ENCODE assay signal across 11 cellular contexts in the genomic region with DNA sequence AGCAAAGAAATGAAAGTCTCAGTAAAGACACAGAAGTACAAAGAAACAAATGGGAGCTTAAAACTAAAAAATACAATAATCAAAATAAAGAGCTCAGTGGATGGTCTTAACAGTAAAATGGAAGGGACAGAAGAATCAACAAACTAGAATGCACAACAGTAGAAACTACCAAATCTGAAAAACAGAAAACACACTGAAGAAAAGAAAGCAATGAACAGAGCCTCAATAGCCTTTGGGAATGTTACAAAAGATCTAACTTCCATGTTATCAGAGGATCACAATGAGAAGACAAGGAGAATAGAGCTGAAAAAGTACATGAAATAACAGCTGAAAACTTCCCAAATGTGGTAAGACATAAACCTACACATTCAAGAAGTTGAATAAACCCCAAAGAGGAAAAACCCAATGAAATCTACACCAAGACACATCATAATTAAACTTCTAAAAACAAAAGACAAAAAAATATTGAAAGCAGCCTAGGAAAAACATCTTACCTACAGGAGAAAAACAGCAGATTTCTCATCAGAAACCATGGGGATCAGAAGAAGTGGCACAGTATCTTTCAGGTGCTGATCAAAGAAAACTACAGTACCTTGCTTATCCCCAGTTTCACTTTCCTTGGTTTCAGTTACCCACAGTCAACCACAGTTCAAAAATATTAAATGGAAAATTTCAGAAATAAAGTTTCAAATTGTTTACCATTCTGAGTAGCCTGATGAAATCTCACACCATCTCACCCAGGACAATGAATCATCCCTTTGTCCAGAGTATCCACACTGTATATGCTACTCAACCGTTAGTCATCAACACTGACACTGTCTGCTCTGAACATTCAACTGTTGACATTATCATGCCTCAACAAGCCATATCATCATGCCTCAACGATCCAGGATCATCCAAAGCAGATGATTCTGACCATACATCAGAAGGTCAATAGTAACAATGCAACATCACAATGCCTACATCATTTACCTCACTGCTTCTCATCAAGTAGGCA. TPM values are rescaled to one million over a fixed set of nuclear protein-coding genes. Genes with fewer than 3 reads are reported as not detected.
DNase-seq lines count a peak whose midpoint lies in the region; ATAC-seq, FAIRE-seq and TF ChIP-seq lines count a peak whose summit lies in the region.
"Had no signal": no experiment of that assay in that cellular context is flagged by ENCODE, and none has a peak within 500 bp of the region (broad histone marks: within the 10 kb centered on the region; RNA-seq: fewer than 3 reads in every experiment).

No MANE protein-coding gene starts in this region.

- POLR2A ChIA-PET in endothelial cell of umbilical vein (lab: Charles Lee), result no interaction called here

- H3K27me3 Mint-ChIP-seq in activated CD4-positive, alpha-beta T cell treated with anti-CD3 and anti-CD28 coated beads, Interleukin-2, amount 10 ng/mL, durations not matched to agents 24 days and 14 days, result no peaks in the 10 kb centered on the region

- no peaks in the 10 kb centered on the region for H3K27me3 ChIP-seq in RWPE2 (ENCODE audit: insufficient read depth, poor library complexity, severe bottlenecking)
- no peaks in the 10 kb centered on the region for H3K27me3 ChIP-seq in endothelial cell of umbilical vein (ENCODE audit: control insufficient read depth in 2 of 2, insufficient read depth in 2 of 2, low read length in 2 of 2)
- no peaks in the 10 kb centered on the region for H3K27me3 ChIP-seq in skeletal muscle satellite cell (ENCODE audit: control insufficient read depth, insufficient read depth, low read length)
- H3K27me3 ChIP-seq: BLaER1 treated with 17β-estradiol and CSF1 and Interleukin-3, amounts not matched to agents 10 nM and 100 nM had no signal

- dilution Hi-C loops in endothelial cell of umbilical vein (cut with MboI; ENCODE audit: extremely low pct_ligation_motif_present, low sequenced_read_pairs), result no loop called here

- H3K36me3 ChIP-seq in RWPE2 (ENCODE audit: low read depth) (0 out of 2 replicates have a peak, but pooled peaks cover 6% of the 10 kb centered on the region), endothelial cell of umbilical vein (ENCODE audit: control insufficient read depth in 2 of 2, extremely low read depth in 1 of 2, insufficient read depth in 2 of 2, low read length in 2 of 2) (no peaks in the 10 kb centered on the region), skeletal muscle satellite cell (ENCODE audit: insufficient read depth, low read length) (no peaks in the 10 kb centered on the region)
- H3K36me3 ChIP-seq: HAP-1 had no signal

- no peak overlapping the region for H3K4me3 ChIP-seq in RWPE2 (ENCODE audit: severe bottlenecking)
- H3K4me3 ChIP-seq in endothelial cell of umbilical vein (replicated peaks in 1 of 3; ENCODE audit: insufficient read depth in 1 of 3, low read depth in 1 of 3, low read length in 3 of 3), result no peak overlapping the region
- peak overlapping the region; percentile 60 for H3K4me3 ChIP-seq in skeletal muscle satellite cell (ENCODE audit: low read length)
- H3K4me3 ChIP-seq: BLaER1 treated with 17β-estradiol and CSF1 and Interleukin-3, amounts not matched to agents 10 nM and 100 nM; HAP-1 had no signal

- CTCF ChIA-PET in endothelial cell of umbilical vein (lab: Charles Lee), result interaction anchor here (1.4 to 3.0 kb wide), 5 partner anchors 9 to 118 kb away, joined by 4 to 12 read pairs (median 7); no protein-coding TSS in a partner anchor

- peak; percentile 65 for DNase-seq in activated CD4-positive, alpha-beta T cell treated with anti-CD3 and anti-CD28 coated beads, Interleukin-2, amount 10 ng/mL, durations not matched to agents 24 days and 14 days
- no peak for DNase-seq in activated CD4-positive, alpha-beta T cell treated with anti-CD3 and anti-CD28 coated beads for 1 hour
- peak; percentile 67 for DNase-seq in RWPE2 (ENCODE audit: low spot score)
- DNase-seq in endothelial cell of umbilical vein (ENCODE audit: low read depth, low spot score), result peak; percentile 71
- DNase-seq in HT-29 (ENCODE audit: low spot score), result no peak
- DNase-seq in RPMI8226, result no peak
- DNase-seq: NCI-H345 had no signal

- H3K4me1 ChIP-seq in RWPE2 (ENCODE audit: insufficient read depth, poor library complexity, severe bottlenecking) (peaks cover 30% of the 10 kb centered on the region), endothelial cell of umbilical vein (ENCODE audit: control insufficient read depth, extremely low read depth, insufficient read depth, low read length) (peaks cover 17% of the 10 kb centered on the region), skeletal muscle satellite cell (ENCODE audit: control insufficient read depth, insufficient read depth, low read length) (peaks cover 59% of the 10 kb centered on the region)

- no peaks in the 10 kb centered on the region for H3K9me1 ChIP-seq in endothelial cell of umbilical vein (replicated peaks; ENCODE audit: control insufficient read depth, extremely low read depth, insufficient read depth, low read length)

- H3K27ac ChIP-seq in RWPE2 (ENCODE audit: poor library complexity, severe bottlenecking) (peak overlapping the region; percentile 88), endothelial cell of umbilical vein (ENCODE audit: insufficient read depth, low read depth, low read length) (peak overlapping the region; percentile 9)
- H3K27ac ChIP-seq: BLaER1 treated with 17β-estradiol and CSF1 and Interleukin-3, amounts not matched to agents 10 nM and 100 nM had no signal

- TF ChIP-seq POLR2A in endothelial cell of umbilical vein (IDR thresholded peaks at IDR 0.05; ENCODE audit: low read depth, low read length), result no peak

- H3K4me3 Mint-ChIP-seq in activated CD4-positive, alpha-beta T cell treated with anti-CD3 and anti-CD28 coated beads, Interleukin-2, amount 10 ng/mL, durations not matched to agents 24 days and 14 days, result peak overlapping the region; percentile 5

- peaks cover 48% of the 10 kb centered on the region for H3K36me3 Mint-ChIP-seq in activated CD4-positive, alpha-beta T cell treated with anti-CD3 and anti-CD28 coated beads, Interleukin-2, amount 10 ng/mL, durations not matched to agents 24 days and 14 days (ENCODE audit: low read depth)

- TSS peak; percentile 53 for BruUV-seq in endothelial cell of umbilical vein (replicated peaks; lab: Mats Ljungman, UMichigan)

- peaks cover 51% of the 10 kb centered on the region for H3K4me1 Mint-ChIP-seq in activated CD4-positive, alpha-beta T cell treated with anti-CD3 and anti-CD28 coated beads, Interleukin-2, amount 10 ng/mL, durations not matched to agents 24 days and 14 days

- peak overlapping the region; percentile 77 for H3K27ac Mint-ChIP-seq in activated CD4-positive, alpha-beta T cell treated with anti-CD3 and anti-CD28 coated beads, Interleukin-2, amount 10 ng/mL, durations not matched to agents 24 days and 14 days

- H3K9me3 ChIP-seq in RWPE2 (ENCODE audit: severe bottlenecking), result peaks cover 13% of the 10 kb centered on the region
- no peaks in the 10 kb centered on the region for H3K9me3 ChIP-seq in endothelial cell of umbilical vein (replicated peaks; ENCODE audit: control insufficient read depth, insufficient read depth, low read length)
- H3K9me3 ChIP-seq in skeletal muscle satellite cell (replicated peaks; ENCODE audit: low read length), result no peaks in the 10 kb centered on the region
- H3K9me3 ChIP-seq: HAP-1 had no signal

- ATAC-seq in RWPE2 (ENCODE audit: low read depth) (peak; percentile 99), GM21619 (IDR thresholded peaks at IDR 0.05; ENCODE audit: unreplicated experiment) (no peak)

- H2AFZ ChIP-seq in endothelial cell of umbilical vein (ENCODE audit: low read depth, low read length), result no peak overlapping the region

- H4K20me1 ChIP-seq in endothelial cell of umbilical vein (replicated peaks; ENCODE audit: control insufficient read depth, extremely low read depth, insufficient read depth, low read length), result no peaks in the 10 kb centered on the region

- peaks cover 26% of the 10 kb centered on the region for H3K9me3 Mint-ChIP-seq in activated CD4-positive, alpha-beta T cell treated with anti-CD3 and anti-CD28 coated beads, Interleukin-2, amount 10 ng/mL, durations not matched to agents 24 days and 14 days

- no peak for TF ChIP-seq CTCF in RWPE2 (IDR thresholded peaks at IDR 0.05; ENCODE audit: poor library complexity, severe bottlenecking)
- no peak for TF ChIP-seq CTCF in endothelial cell of umbilical vein (IDR thresholded peaks at IDR 0.05; ENCODE audit: extremely low read depth in 1 of 2, insufficient read depth in 1 of 2, low read depth in 1 of 2, low read length in 2 of 2)

- no peak for FAIRE-seq in endothelial cell of umbilical vein (lab: Jason Lieb, UNC)

- H3K4me2 ChIP-seq in endothelial cell of umbilical vein (ENCODE audit: insufficient read depth, low read length) (no peak overlapping the region), skeletal muscle satellite cell (ENCODE audit: low read length) (peak overlapping the region; percentile 64)

- H3K79me2 ChIP-seq in endothelial cell of umbilical vein (ENCODE audit: control insufficient read depth, insufficient read depth, low read length), result peaks cover 96% of the 10 kb centered on the region

- H3K9ac ChIP-seq in endothelial cell of umbilical vein (replicated peaks; ENCODE audit: extremely low read depth, insufficient read depth, low read length) (no peak overlapping the region), skeletal muscle satellite cell (ENCODE audit: low read depth, low read length) (peak overlapping the region; percentile 60)
- H3K9ac ChIP-seq: BLaER1 treated with 17β-estradiol and CSF1 and Interleukin-3, amounts not matched to agents 10 nM and 100 nM had no signal

- intact Hi-C loops in activated CD4-positive, alpha-beta T cell treated with anti-CD3 and anti-CD28 coated beads, Interleukin-2, amount 10 ng/mL, durations not matched to agents 24 days and 14 days (cut with micrococcal nuclease), result loop anchor here (1.0 to 10.0 kb wide), 7 partner anchors 17 to 428 kb away; partner anchors contain the start of gene PDE3B
- intact Hi-C loops in endothelial cell of umbilical vein (cut with micrococcal nuclease), result no loop called here

TF ChIP-seq in endothelial cell of umbilical vein, 7 proteins besides CTCF, POLR2A, EP300 and RAD21 (continues in another document):
- TF ChIP-seq POLR2AphosphoS5 (IDR thresholded peaks at IDR 0.05; ENCODE audit: insufficient read depth, low read depth, low read length), result peak; percentile 53

RNA-seq across cellular contexts. Expression of gene RRAS2, which starts 22.2 kb away (rescaled TPM):
- 78.9 and 80.6 TPM in 2 replicates for total RNA-seq in activated CD4-positive, alpha-beta T cell treated with anti-CD3 and anti-CD28 coated beads, Interleukin-2, amount 10 ng/mL, durations not matched to agents 24 days and 14 days
- 80.5 and 84.4 TPM in 2 replicates for total RNA-seq in endothelial cell of umbilical vein
- polyA plus RNA-seq in endothelial cell of umbilical vein, result 26.6 and 30.1 TPM in 2 replicates
- polyA plus RNA-seq in endothelial cell of umbilical vein (2011; cell fraction: cytosol; rRNA removed), result 36.3 and 39.5 TPM in 2 replicates
- 17.3 and 23.7 TPM in 2 replicates for polyA plus RNA-seq in endothelial cell of umbilical vein (2011; cell fraction: nucleus; rRNA removed)
- polyA plus RNA-seq in endothelial cell of umbilical vein (2012), result 83.6 and 104 TPM in 2 replicates
- polyA minus RNA-seq in endothelial cell of umbilical vein, result 20.3 and 22.2 TPM in 2 replicates
- 23.4 TPM for polyA minus RNA-seq in endothelial cell of umbilical vein (2011; cell fraction: cytosol; rRNA and poly(A)+ RNA removed)
- polyA minus RNA-seq in endothelial cell of umbilical vein (2011; cell fraction: nucleus; rRNA and poly(A)+ RNA removed), result 25.1 and 26.7 TPM in 2 replicates
- total RNA-seq in skeletal muscle satellite cell (2012; rRNA removed), result 121 and 166 TPM in 2 replicates
- 74.8 and 78.3 TPM in 2 replicates for total RNA-seq in HT-29 (2014; rRNA removed; shearing (Covaris generic))

Comparison
In these comparisons a context has a peak if more than half of its experiments do, and no peak if none do; other contexts are left out.
1. DNase-seq: peak in activated CD4-positive, alpha-beta T cell treated with anti-CD3 and anti-CD28 coated beads, Interleukin-2, amount 10 ng/mL, durations not matched to agents 24 days and 14 days (single experiment), RWPE2 (single experiment) and endothelial cell of umbilical vein (single experiment); none in activated CD4-positive, alpha-beta T cell treated with anti-CD3 and anti-CD28 coated beads for 1 hour (single experiment), HT-29 (single experiment) and RPMI8226 (single experiment).